In the genomic region with DNA sequence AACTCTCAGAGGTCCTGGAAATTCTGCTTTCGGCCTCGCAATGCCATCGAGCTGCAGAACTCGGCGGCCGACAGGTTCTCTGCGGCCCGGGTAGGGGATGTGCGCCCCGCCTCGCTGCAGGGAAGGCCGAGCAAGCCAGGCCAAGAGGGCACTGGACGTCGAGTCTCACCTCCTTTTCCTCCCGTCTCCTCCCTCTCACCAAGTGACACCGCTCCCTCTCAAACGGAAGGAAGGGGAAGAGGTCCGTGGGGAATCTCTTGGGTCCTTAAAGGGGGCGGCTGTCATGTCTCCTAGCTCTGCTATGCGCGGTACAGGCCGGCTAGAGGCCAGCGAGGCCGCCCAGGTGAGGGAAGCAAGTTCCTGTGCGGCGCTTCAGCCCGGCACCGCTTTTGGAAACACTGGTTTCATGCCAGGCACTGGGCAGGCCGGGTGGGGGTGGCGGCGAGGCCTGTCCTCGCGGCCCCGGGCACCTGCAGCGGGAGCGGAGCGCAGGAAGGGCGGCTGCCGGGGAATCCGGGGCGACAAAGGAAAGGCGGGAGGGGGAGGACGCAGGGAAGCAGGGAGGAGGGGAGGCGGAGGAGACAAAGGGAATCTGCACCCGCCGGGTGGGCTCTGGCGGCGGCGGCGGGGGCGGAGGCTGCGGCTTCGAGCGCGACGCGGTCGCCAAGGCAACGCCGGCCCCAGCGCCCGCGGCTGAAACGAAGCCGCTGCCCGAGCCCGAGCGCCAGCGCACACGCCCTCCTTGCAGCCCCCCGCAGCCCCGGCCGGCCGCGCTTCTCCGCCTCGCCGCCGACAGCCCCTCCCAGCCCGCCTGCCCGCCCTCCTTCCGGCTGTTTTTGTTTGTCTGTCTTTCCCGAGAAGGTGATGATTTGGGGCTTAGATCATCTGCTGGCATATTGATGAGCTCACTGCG, we compare ENCODE assay signal across 8 cellular contexts. TPM values are rescaled to one million over a fixed set of nuclear protein-coding genes. Genes with fewer than 3 reads are reported as not detected.
DNase-seq lines count a peak whose midpoint lies in the region; ATAC-seq and TF ChIP-seq lines count a peak whose summit lies in the region.

No MANE protein-coding gene starts in this region.

- H3K27ac ChIP-seq in HCT116 (ENCODE audit: low read depth, low read length) (no peak overlapping the region), PC-3 (ENCODE audit: low read length) (no peak overlapping the region), psoas muscle (no peak overlapping the region)

- H3K4me1 Mint-ChIP-seq in activated naive CD4-positive, alpha-beta T cell treated with anti-CD3 and anti-CD28 coated beads, Interleukin-2, amount 10 ng/mL, durations not matched to agents 7 days and 5 days: peaks cover 80% of the 10 kb centered on the region

- H3K4me3 ChIP-seq in HCT116 (replicated peaks in 1 of 2; ENCODE audit: low read depth in 1 of 2, low read length in 2 of 2): peak overlapping the region; percentile 11 to 32; a peak in 3 of 4 replicates
- peak overlapping the region; percentile 67 for H3K4me3 ChIP-seq in PC-3 (ENCODE audit: low read length)
- peak overlapping the region; percentile 66 for H3K4me3 ChIP-seq in psoas muscle

- ATAC-seq in HCT116: peak; percentile 89
- peak; percentile 93 for ATAC-seq in PC-3
- ATAC-seq in psoas muscle: peak; percentile 21 to 79 (median 72)

- no peak for TF ChIP-seq RAD21 in HCT116 (IDR thresholded peaks at IDR 0.05; ENCODE audit: low read depth)

- RAD21 ChIA-PET in HCT116 (lab: Charles Lee; ENCODE audit: low non-redundant PET in 1 of 2, low total read pairs in 2 of 2, uncharacterized antibody in 2 of 2, unreplicated experiment in 2 of 2): no interaction called here

- H3K4me2 ChIP-seq in HCT116 (ENCODE audit: low read length) (peak overlapping the region; percentile 65), PC-3 (ENCODE audit: low read length) (peak overlapping the region; percentile 87)

- WGBS in psoas muscle, 3 donors: 12 to 22% (median 16%) methylated on average over 43 to 84 of the region's 84 CpGs

- no peak overlapping the region for H3K9ac ChIP-seq in HCT116 (ENCODE audit: low read length)
- peak overlapping the region; percentile 12; the same call in 1 of the 2 replicates for H3K9ac ChIP-seq in PC-3 (ENCODE audit: low read length)

- CTCF ChIA-PET in HCT116 (lab: Charles Lee): no interaction called here
- CTCF ChIA-PET in PC-3 (lab: Charles Lee): no interaction called here
- CTCF ChIA-PET in activated naive CD4-positive, alpha-beta T cell treated with anti-CD3 and anti-CD28 coated beads, Interleukin-2, amount 10 ng/mL, durations not matched to agents 7 days and 5 days (lab: Charles Lee): interaction anchor here (1.1 to 1.3 kb wide), 2 partner anchors 28 to 30 kb away, joined by 3 to 6 read pairs; no protein-coding TSS in a partner anchor

- H3K27me3 ChIP-seq in HCT116 (ENCODE audit: insufficient read depth, low read length) (no peaks in the 10 kb centered on the region), PC-3 (ENCODE audit: low read length) (no peaks in the 10 kb centered on the region), psoas muscle (ENCODE audit: insufficient read depth in 3 of 3, low read length in 2 of 3) (no peaks in the 10 kb centered on the region)

- H3K9me3 ChIP-seq in HCT116 (ENCODE audit: control insufficient read depth in 1 of 2, insufficient read depth in 1 of 2, low read depth in 1 of 2, low read length in 2 of 2) (no peaks in the 10 kb centered on the region), PC-3 (ENCODE audit: low read length) (no peaks in the 10 kb centered on the region), psoas muscle (no peaks in the 10 kb centered on the region)

- H3K27me3 Mint-ChIP-seq in activated naive CD4-positive, alpha-beta T cell treated with anti-CD3 and anti-CD28 coated beads, Interleukin-2, amount 10 ng/mL, durations not matched to agents 7 days and 5 days: peaks cover 6% of the 10 kb centered on the region

- no peaks in the 10 kb centered on the region for H3K36me3 ChIP-seq in HCT116 (ENCODE audit: control insufficient read depth in 1 of 2, insufficient read depth in 2 of 2, low read length in 2 of 2)
- H3K36me3 ChIP-seq in PC-3 (ENCODE audit: low read depth, low read length): no peaks in the 10 kb centered on the region
- H3K36me3 ChIP-seq in psoas muscle (ENCODE audit: insufficient read depth in 1 of 2, low read depth in 1 of 2): no peaks in the 10 kb centered on the region

- H3F3A ChIP-seq in PC-3 (ENCODE audit: low read length, unreplicated experiment): no peaks in the 10 kb centered on the region

- DNase-seq in AG08395 (ENCODE audit: low spot score) (peak; percentile 58), HCT116 (ENCODE audit: low read depth, low spot score) (no peak), PC-3 (peak; percentile 52), head of caudate nucleus (peak in 35 of 42 donors; percentile 19 to 75 (median 56)), psoas muscle (peak; percentile 34 to 68), UCSD-AML1 (lab: John Stamatoyannopoulos, UW; ENCODE audit: unreplicated experiment) (no peak), ureter (ENCODE audit: low spot score) (no peak)
- peak; percentile 85 for DNase-seq in activated naive CD4-positive, alpha-beta T cell treated with anti-CD3 and anti-CD28 coated beads, Interleukin-2, amount 10 ng/mL, durations not matched to agents 7 days and 5 days

- no peaks in the 10 kb centered on the region for H3K36me3 Mint-ChIP-seq in activated naive CD4-positive, alpha-beta T cell treated with anti-CD3 and anti-CD28 coated beads, Interleukin-2, amount 10 ng/mL, durations not matched to agents 7 days and 5 days

- no peaks in the 10 kb centered on the region for H3K79me2 ChIP-seq in HCT116 (ENCODE audit: insufficient read depth, low read length)
- no peaks in the 10 kb centered on the region for H3K79me2 ChIP-seq in PC-3 (ENCODE audit: low read length)

- peak overlapping the region; percentile 96 for H3K27ac Mint-ChIP-seq in activated naive CD4-positive, alpha-beta T cell treated with anti-CD3 and anti-CD28 coated beads, Interleukin-2, amount 10 ng/mL, durations not matched to agents 7 days and 5 days

- TF ChIP-seq CTCF in HCT116 (IDR thresholded peaks at IDR 0.05 in 2 of 3, conservative IDR thresholded peaks at IDR 0.05 in 1 of 3; ENCODE audit: borderline replicate concordance in 1 of 3, insufficient read depth in 1 of 3, low read depth in 2 of 3, low read length in 2 of 3) (no peak), PC-3 (conservative IDR thresholded peaks at IDR 0.05; ENCODE audit: low read depth, low read length) (no peak), psoas muscle (IDR thresholded peaks at IDR 0.05) (no peak)

- no peaks in the 10 kb centered on the region for H3K9me3 Mint-ChIP-seq in activated naive CD4-positive, alpha-beta T cell treated with anti-CD3 and anti-CD28 coated beads, Interleukin-2, amount 10 ng/mL, durations not matched to agents 7 days and 5 days

- H2AFZ ChIP-seq in HCT116 (ENCODE audit: low read depth, low read length, poor library complexity, severe bottlenecking): no peak overlapping the region
- H2AFZ ChIP-seq in PC-3 (ENCODE audit: low read length): peak overlapping the region; percentile 82

- no peaks in the 10 kb centered on the region for H4K20me1 ChIP-seq in HCT116 (ENCODE audit: insufficient read depth)
- no peaks in the 10 kb centered on the region for H4K20me1 ChIP-seq in PC-3 (ENCODE audit: low read length)

- H3K4me3 Mint-ChIP-seq in activated naive CD4-positive, alpha-beta T cell treated with anti-CD3 and anti-CD28 coated beads, Interleukin-2, amount 10 ng/mL, durations not matched to agents 7 days and 5 days: peak overlapping the region; percentile 73

- H3K9me2 ChIP-seq in HCT116 (ENCODE audit: insufficient read depth): no peaks in the 10 kb centered on the region
- no peaks in the 10 kb centered on the region for H3K9me2 ChIP-seq in PC-3 (replicated peaks; ENCODE audit: low read length)

- POLR2A ChIA-PET in HCT116 (lab: Charles Lee): no interaction called here
- POLR2A ChIA-PET in PC-3 (lab: Charles Lee; ENCODE audit: unreplicated experiment): interaction anchor here (0.6 kb wide), 1 partner anchor 155 kb away, joined by 12 read pairs; no protein-coding TSS in a partner anchor

- intact Hi-C loops in HCT116 (cut with micrococcal nuclease) (loop anchor here (10.0 kb wide), 1 partner anchor 64 kb away; no protein-coding TSS in a partner anchor), PC-3 (cut with micrococcal nuclease) (no loop called here), head of caudate nucleus (cut with DNase I) (no loop called here), psoas muscle (cut with DNase I) (no loop called here)

- H3K4me1 ChIP-seq in HCT116 (ENCODE audit: control insufficient read depth in 1 of 2, insufficient read depth in 2 of 2, low read length in 2 of 2) (peaks cover 8 to 11% of the 10 kb centered on the region in 2 experiments), PC-3 (ENCODE audit: insufficient read depth, low read length) (peaks cover 6% of the 10 kb centered on the region; the same call in 1 of the 2 replicates), psoas muscle (peaks cover 26% of the 10 kb centered on the region)

- no peak for TF ChIP-seq POLR2A in HCT116 (IDR thresholded peaks at IDR 0.05; ENCODE audit: borderline replicate concordance, extremely low read depth, insufficient read depth, insufficient read length)

- BruUV-seq in HCT116 (replicated peaks; lab: Mats Ljungman, UMichigan) (no TSS peak), PC-3 (replicated peaks; lab: Mats Ljungman, UMichigan) (no TSS peak)

TF ChIP-seq in HCT116, 20 proteins besides CTCF, POLR2A, EP300 and RAD21 (continues in another document):
- TF ChIP-seq CEBPB (IDR thresholded peaks at IDR 0.05; ENCODE audit: low read depth) (no peak), CBX3 (IDR thresholded peaks at IDR 0.05; ENCODE audit: low read depth) (no peak), SP1 (IDR thresholded peaks at IDR 0.05; ENCODE audit: low read depth) (no peak), ZBTB33 (IDR thresholded peaks at IDR 0.05; ENCODE audit: extremely low read depth, insufficient replicate concordance, low read length) (no peak), SIN3A (IDR thresholded peaks at IDR 0.05; ENCODE audit: low read depth) (no peak)

RNA-seq across cellular contexts. Expression of gene CDK5R1, which starts 32.3 kb away (rescaled TPM):
- 5.4 TPM for total RNA-seq in HCT116 (2021; ENCODE audit: unreplicated experiment)
- polyA plus RNA-seq in HCT116 (2012): 2.6 and 2.8 TPM in 2 replicates
- 1.7 and 3.0 TPM in 2 replicates for total RNA-seq in PC-3 (2014; rRNA removed)
- total RNA-seq in psoas muscle: 1 to 10 TPM; 1.2 to 5.2 (median 2.5) TPM
- 1 to 10 TPM in 2 of 3 donors, under 1 TPM in 1; 0.44 to 2.1 (median 1.1) TPM for polyA plus RNA-seq in psoas muscle
- 0.83 TPM for total RNA-seq in ureter

Comparison
In these comparisons a context has a peak if more than half of its experiments do, and no peak if none do; other contexts are left out.
1. DNase-seq: peak in AG08395 (single experiment), PC-3 (single experiment), activated naive CD4-positive, alpha-beta T cell treated with anti-CD3 and anti-CD28 coated beads, Interleukin-2, amount 10 ng/mL, durations not matched to agents 7 days and 5 days (single experiment), head of caudate nucleus (35 of 42) and psoas muscle (2 of 2); none in HCT116 (single experiment), UCSD-AML1 (single experiment) and ureter (single experiment).
2. Peak in every context shown above with its lines, with median percentiles within 50 percentile points of each other: ATAC-seq and H3K4me3 ChIP-seq.